Comparison of ENCODE assay signal across 28 cellular contexts in genomic region chr18:55743701-55744100, GRCh38.
"Had no signal": no experiment of that assay in that cellular context is flagged by ENCODE, and none has a peak within 500 bp of the region (broad histone marks: within the 10 kb centered on the region; RNA-seq: fewer than 3 reads in every experiment).

No MANE protein-coding gene starts in this region.

- H3K27ac Mint-ChIP-seq: activated CD4-positive, alpha-beta memory T cell treated with anti-CD3 and anti-CD28 coated beads, Interleukin-2, amount 10 ng/mL, durations not matched to agents 7 days and 5 days; activated CD4-positive, alpha-beta T cell treated with anti-CD3 and anti-CD28 coated beads, Interleukin-2, amount 10 ng/mL, durations not matched to agents 7 days and 5 days; activated naive CD8-positive, alpha-beta T cell; activated T-cell treated with anti-CD3 and anti-CD28 coated beads, Interleukin-2, amount 50 U/mL, for 24 hours; activated T-cell treated with anti-CD3 and anti-CD28 coated beads, Interleukin-2, amount 50 U/mL, for 72 hours; WTC11 had no signal

- H3K9me3 ChIP-seq: body of pancreas, heart left ventricle had no signal

- FAIRE-seq: colon, endometrium, frontal cortex had no signal

- H3K36me3 ChIP-seq: heart left ventricle had no signal

- H3K36me3 Mint-ChIP-seq: activated naive CD8-positive, alpha-beta T cell; WTC11 had no signal

- ATAC-seq: activated T-cell treated with anti-CD3 and anti-CD28 coated beads, Interleukin-2, amount 50 U/mL, for 72 hours; body of pancreas; esophagus mucosa; heart left ventricle; WTC11 had no signal

- H3K27me3 ChIP-seq: body of pancreas, heart left ventricle had no signal

- H3K9me3 Mint-ChIP-seq: activated CD4-positive, alpha-beta T cell treated with anti-CD3 and anti-CD28 coated beads, Interleukin-2, amount 10 ng/mL, durations not matched to agents 7 days and 5 days; activated T-cell treated with anti-CD3 and anti-CD28 coated beads, Interleukin-2, amount 50 U/mL, for 24 hours; WTC11 had no signal

- H3K27ac ChIP-seq: body of pancreas, heart left ventricle, VCaP had no signal

- H3K27me3 Mint-ChIP-seq: activated CD4-positive, alpha-beta memory T cell treated with anti-CD3 and anti-CD28 coated beads, Interleukin-2, amount 10 ng/mL, durations not matched to agents 7 days and 5 days; activated CD4-positive, alpha-beta T cell treated with anti-CD3 and anti-CD28 coated beads, Interleukin-2, amount 10 ng/mL, durations not matched to agents 7 days and 5 days; activated T-cell treated with anti-CD3 and anti-CD28 coated beads, Interleukin-2, amount 50 U/mL, for 24 hours had no signal

- DNase-seq: activated CD4-positive, alpha-beta memory T cell treated with anti-CD3 and anti-CD28 coated beads, Interleukin-2, amount 10 ng/mL, durations not matched to agents 7 days and 5 days; activated CD4-positive, alpha-beta T cell treated with anti-CD3 and anti-CD28 coated beads for 1 hour; activated CD4-positive, alpha-beta T cell treated with anti-CD3 and anti-CD28 coated beads for 4 hours; activated CD4-positive, alpha-beta T cell treated with anti-CD3 and anti-CD28 coated beads, Interleukin-2, amount 10 ng/mL, durations not matched to agents 7 days and 5 days; activated CD4-positive, alpha-beta T cell treated with anti-CD3 and anti-CD28 coated beads, Interleukin-2, amount 50 U/mL, for 4 hours; activated CD8-positive, alpha-beta memory T cell treated with anti-CD3 and anti-CD28 coated beads, Interleukin-2, amount 50 U/mL, for 48 hours; activated gamma-delta T cell; activated naive CD4-positive, alpha-beta T cell; activated naive CD4-positive, alpha-beta T cell treated with anti-CD3 and anti-CD28 coated beads, Interleukin-2, amount 50 U/mL, for 16 hours; activated T-cell treated with anti-CD3 and anti-CD28 coated beads for 4 hours; activated T-cell treated with anti-CD3 and anti-CD28 coated beads, Interleukin-2, amount 50 U/mL, for 24 hours; activated T-cell treated with anti-CD3 and anti-CD28 coated beads, Interleukin-2, amount 50 U/mL, for 72 hours; amniotic stem cell; anterior cingulate cortex; body of pancreas; caudate nucleus; effector CD8-positive, alpha-beta T cell; foreskin fibroblast; glutamatergic neuron; heart left ventricle; T-helper 2 cell had no signal

- H3K4me3 Mint-ChIP-seq: activated CD4-positive, alpha-beta memory T cell treated with anti-CD3 and anti-CD28 coated beads, Interleukin-2, amount 10 ng/mL, durations not matched to agents 7 days and 5 days; activated CD4-positive, alpha-beta T cell treated with anti-CD3 and anti-CD28 coated beads, Interleukin-2, amount 10 ng/mL, durations not matched to agents 7 days and 5 days; activated naive CD8-positive, alpha-beta T cell; activated T-cell treated with anti-CD3 and anti-CD28 coated beads, Interleukin-2, amount 50 U/mL, for 24 hours; activated T-cell treated with anti-CD3 and anti-CD28 coated beads, Interleukin-2, amount 50 U/mL, for 72 hours; WTC11 had no signal

- H3K4me1 Mint-ChIP-seq: activated CD4-positive, alpha-beta memory T cell treated with anti-CD3 and anti-CD28 coated beads, Interleukin-2, amount 10 ng/mL, durations not matched to agents 7 days and 5 days; activated CD4-positive, alpha-beta T cell treated with anti-CD3 and anti-CD28 coated beads, Interleukin-2, amount 10 ng/mL, durations not matched to agents 7 days and 5 days had no signal

- H3K4me1 ChIP-seq: body of pancreas, heart left ventricle had no signal

- H3K4me3 ChIP-seq: body of pancreas, heart left ventricle had no signal
